In genomic region chr6:28809947-28810654, GRCh38 we compare ENCODE assay signal across 8 cellular contexts.
DNase-seq lines count a peak whose midpoint lies in the region; ATAC-seq and TF ChIP-seq lines count a peak whose summit lies in the region.

No MANE protein-coding gene starts in this region.

- H3K27ac ChIP-seq in tibial artery, result no peak overlapping the region

- H3K4me1 ChIP-seq in tibial artery, result peaks cover 0 to 6% (median 2%) of the 10 kb centered on the region in 4 donors

- DNase-seq in activated CD4-positive, alpha-beta T cell treated with anti-CD3 and anti-CD28 coated beads, Interleukin-2, amount 10 ng/mL, durations not matched to agents 7 days and 5 days, result no peak
- no peak for DNase-seq in activated CD4-positive, alpha-beta T cell treated with anti-CD3 and anti-CD28 coated beads for 4 hours
- DNase-seq in NCI-H2227 (lab: John Stamatoyannopoulos, UW; ENCODE audit: unreplicated experiment), result peak; percentile 25
- DNase-seq in choroid plexus epithelial cell (ENCODE audit: low read depth), result peak; percentile 15
- DNase-seq in retinal pigment epithelial cell (ENCODE audit: low read depth), result no peak
- DNase-seq in GM10266 (ENCODE audit: extremely low spot score), result no peak
- no peak for DNase-seq in tibial artery

- peaks cover 11% of the 10 kb centered on the region for H3K36me3 Mint-ChIP-seq in activated CD4-positive, alpha-beta T cell treated with anti-CD3 and anti-CD28 coated beads, Interleukin-2, amount 10 ng/mL, durations not matched to agents 7 days and 5 days (ENCODE audit: low read depth)

- ATAC-seq in HG03025 (IDR thresholded peaks at IDR 0.05; ENCODE audit: low FRiP score, unreplicated experiment), result no peak

- POLR2A ChIA-PET in activated CD4-positive, alpha-beta T cell treated with anti-CD3 and anti-CD28 coated beads, Interleukin-2, amount 10 ng/mL, durations not matched to agents 7 days and 5 days (lab: Charles Lee), result no interaction called here

- H3K9me3 ChIP-seq in tibial artery, result no peaks in the 10 kb centered on the region

- CTCF ChIA-PET in activated CD4-positive, alpha-beta T cell treated with anti-CD3 and anti-CD28 coated beads, Interleukin-2, amount 10 ng/mL, durations not matched to agents 7 days and 5 days (lab: Charles Lee), result interaction anchor here (1.8 kb wide), 1 partner anchor 43 kb away, joined by 3 read pairs; no protein-coding TSS in a partner anchor

- peaks cover 9% of the 10 kb centered on the region for H3K9me3 Mint-ChIP-seq in activated CD4-positive, alpha-beta T cell treated with anti-CD3 and anti-CD28 coated beads, Interleukin-2, amount 10 ng/mL, durations not matched to agents 7 days and 5 days

- intact Hi-C loops in tibial artery (cut with DNase I; ENCODE audit: low total_unique reads), result no loop called here

- H3K27ac Mint-ChIP-seq in activated CD4-positive, alpha-beta T cell treated with anti-CD3 and anti-CD28 coated beads, Interleukin-2, amount 10 ng/mL, durations not matched to agents 7 days and 5 days, result no peak overlapping the region

- H3K27me3 Mint-ChIP-seq in activated CD4-positive, alpha-beta T cell treated with anti-CD3 and anti-CD28 coated beads, Interleukin-2, amount 10 ng/mL, durations not matched to agents 7 days and 5 days, result peaks cover 86% of the 10 kb centered on the region

- TF ChIP-seq CTCF in choroid plexus epithelial cell (conservative IDR thresholded peaks at IDR 0.05; ENCODE audit: low read depth, low read length) (peak; percentile 27), retinal pigment epithelial cell (conservative IDR thresholded peaks at IDR 0.05; ENCODE audit: low read depth, low read length) (peak; percentile 21), GM10266 (IDR thresholded peaks at IDR 0.05; ENCODE audit: control insufficient read depth, insufficient read depth, low read depth, missing control alignments) (no peak), tibial artery (IDR thresholded peaks at IDR 0.05) (no peak)

- peak overlapping the region; percentile 35 for H3K4me3 ChIP-seq in choroid plexus epithelial cell (ENCODE audit: low read depth, low read length)
- peak overlapping the region; percentile 42 for H3K4me3 ChIP-seq in retinal pigment epithelial cell (ENCODE audit: low read length)
- H3K4me3 ChIP-seq in tibial artery, result no peak overlapping the region

- H3K36me3 ChIP-seq in tibial artery, result no peaks in the 10 kb centered on the region

- peaks cover 0 to 77% of the 10 kb centered on the region in 2 donors for H3K27me3 ChIP-seq in tibial artery

- H3K4me1 Mint-ChIP-seq in activated CD4-positive, alpha-beta T cell treated with anti-CD3 and anti-CD28 coated beads, Interleukin-2, amount 10 ng/mL, durations not matched to agents 7 days and 5 days, result peaks cover 17% of the 10 kb centered on the region

- peak overlapping the region; percentile 6 for H3K4me3 Mint-ChIP-seq in activated CD4-positive, alpha-beta T cell treated with anti-CD3 and anti-CD28 coated beads, Interleukin-2, amount 10 ng/mL, durations not matched to agents 7 days and 5 days

Comparison
In these comparisons a context has a peak if more than half of its experiments do, and no peak if none do; other contexts are left out.
1. DNase-seq: peak in NCI-H2227 (single experiment) and choroid plexus epithelial cell (single experiment); none in activated CD4-positive, alpha-beta T cell treated with anti-CD3 and anti-CD28 coated beads, Interleukin-2, amount 10 ng/mL, durations not matched to agents 7 days and 5 days (single experiment), activated CD4-positive, alpha-beta T cell treated with anti-CD3 and anti-CD28 coated beads for 4 hours (0 of 2), retinal pigment epithelial cell (single experiment), GM10266 (single experiment) and tibial artery (0 of 2).
2. H3K4me3 ChIP-seq: peak in choroid plexus epithelial cell (single experiment) and retinal pigment epithelial cell (single experiment); none in tibial artery (0 of 2).
3. CTCF ChIP-seq: peak in choroid plexus epithelial cell (single experiment) and retinal pigment epithelial cell (single experiment); none in GM10266 (single experiment) and tibial artery (0 of 2).